In genomic region chr14:61269321-61270083, GRCh38 we compare ENCODE assay signal across 8 cellular contexts. TPM values are rescaled to one million over a fixed set of nuclear protein-coding genes. Genes with fewer than 3 reads are reported as not detected.
DNase-seq lines count a peak whose midpoint lies in the region; ATAC-seq and TF ChIP-seq lines count a peak whose summit lies in the region.

No MANE protein-coding gene starts in this region.

- peaks cover 2% of the 10 kb centered on the region for H3K27me3 Mint-ChIP-seq in chondrocyte (ENCODE audit: low read depth)

- peak overlapping the region; percentile 49 for H3K27ac Mint-ChIP-seq in chondrocyte (ENCODE audit: unreplicated experiment)

- ATAC-seq in HG03354 (IDR thresholded peaks at IDR 0.05; ENCODE audit: poor library complexity, severe bottlenecking, unreplicated experiment): peak; percentile 95
- ATAC-seq in left lobe of liver: peak; percentile 99

- H3K4me3 Mint-ChIP-seq in chondrocyte (ENCODE audit: unreplicated experiment): peak overlapping the region; percentile 80

- DNase-seq in AG20443 (ENCODE audit: low spot score) (peak; percentile 71), GM19238 (ENCODE audit: insufficient read length, low spot score) (peak; percentile 27), NCI-H446 (lab: John Stamatoyannopoulos, UW) (peak; percentile 78 to 80), chondrocyte (ENCODE audit: low spot score) (no peak), left lobe of liver (ENCODE audit: low spot score) (peak; percentile 82)
- DNase-seq in activated CD4-positive, alpha-beta T cell treated with anti-CD3 and anti-CD28 coated beads for 24 hours (ENCODE audit: low read depth in 2 of 2): peak; percentile 62 to 68
- peak; percentile 62 to 68 for DNase-seq in stimulated activated CD4-positive, alpha-beta T cell treated with anti-CD3 and anti-CD28 coated beads, Interleukin-2, amount 100 ng/mL, for 48 hours

- H3K36me3 Mint-ChIP-seq in chondrocyte (ENCODE audit: low read depth): no peaks in the 10 kb centered on the region

- H3K9me3 Mint-ChIP-seq in chondrocyte (ENCODE audit: low read depth): no peaks in the 10 kb centered on the region

- H3K4me1 Mint-ChIP-seq in chondrocyte (ENCODE audit: low read depth): peaks cover 27% of the 10 kb centered on the region

- TF ChIP-seq CTCF in chondrocyte (IDR thresholded peaks at IDR 0.05): peak; percentile 92

RNA-seq across cellular contexts. Expression of gene TMEM30B, which starts 11.6 kb away (rescaled TPM):
- total RNA-seq in chondrocyte (2.7 to 9.3 TPM (median 7.9 TPM) in 3 replicates), left lobe of liver (10.5 TPM)

RNA-seq across cellular contexts. Expression of gene PRKCH, which starts 51.9 kb away (rescaled TPM):
- 9.7 to 13.4 TPM (median 10.6 TPM) in 3 replicates for total RNA-seq in chondrocyte
- 6.4 TPM for total RNA-seq in left lobe of liver
